Comparison of ENCODE assay signal across 16 cellular contexts in the genomic region with DNA sequence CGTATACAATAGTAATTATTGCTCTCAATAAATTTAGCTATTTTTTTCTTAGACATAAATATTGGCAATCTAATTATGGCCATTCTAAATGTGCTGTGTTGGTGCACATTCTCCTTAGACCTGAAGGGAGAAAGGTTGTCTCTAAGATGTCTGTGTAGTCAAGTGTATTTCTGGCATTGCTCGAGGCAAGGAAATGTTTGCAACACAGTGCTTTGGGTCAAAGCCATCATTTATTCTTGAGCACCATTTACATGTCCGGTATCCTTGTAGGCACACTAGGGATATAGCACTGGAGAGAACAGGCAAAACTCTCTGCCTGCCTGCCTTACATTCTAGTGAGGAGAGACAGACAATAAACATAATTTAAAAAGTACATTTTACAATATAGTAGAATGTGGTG. TPM values are rescaled to one million over a fixed set of nuclear protein-coding genes. Genes with fewer than 3 reads are reported as not detected.
A peak's percentile ranks its signal among the peaks of the same experiment; 100 is the strongest.
DNase-seq lines count a peak whose midpoint lies in the region; ATAC-seq and TF ChIP-seq lines count a peak whose summit lies in the region.
"Had no signal": no experiment of that assay in that cellular context is flagged by ENCODE, and none has a peak within 500 bp of the region (broad histone marks: within the 10 kb centered on the region; RNA-seq: fewer than 3 reads in every experiment).

No MANE protein-coding gene starts in this region.

- DNase-seq in MCF 10A (ENCODE audit: unreplicated experiment) (peak; percentile 76), mammary epithelial cell (no peak), neural progenitor cell (ENCODE audit: low spot score) (no peak), NCI-H774 (lab: John Stamatoyannopoulos, UW) (no peak), amniotic stem cell (lab: John Stamatoyannopoulos, UW) (no peak)
- no peak for DNase-seq in stimulated activated effector memory CD8-positive, alpha-beta T cell treated with anti-CD3 and anti-CD28 coated beads, Interleukin-12 subunit alpha, Interleukin-12 subunit beta, amount 100 ng/mL, for 72 hours (ENCODE audit: low spot score in 2 of 2)
- DNase-seq: Caco-2; CD8-positive, alpha-beta memory T cell; DMS53; GF-D8 had no signal

- in situ Hi-C loops in mammary epithelial cell (cut with MboI; ENCODE audit: low sequenced_read_pairs in 2 of 2) = loop anchor here in 1 of 2 donors (25.0 kb wide), 1 partner anchor 269 kb away; a partner anchor contains a TSS

- peak overlapping the region; percentile 18 for H3K27ac Mint-ChIP-seq in MCF 10A (ENCODE audit: low read depth, unreplicated experiment)
- H3K27ac Mint-ChIP-seq in brain = no peak overlapping the region
- no peak overlapping the region for H3K27ac Mint-ChIP-seq in neural progenitor cell
- H3K27ac Mint-ChIP-seq in stimulated activated effector memory CD8-positive, alpha-beta T cell treated with anti-CD3 and anti-CD28 coated beads, Interleukin-12 subunit alpha, Interleukin-12 subunit beta, amount 100 ng/mL, for 72 hours = no peak overlapping the region
- H3K27ac Mint-ChIP-seq: CD14-positive monocyte; CD8-positive, alpha-beta memory T cell had no signal

- intact Hi-C loops in MCF 10A (cut with micrococcal nuclease) = no loop called here
- intact Hi-C loops in mammary epithelial cell (cut with micrococcal nuclease) = no loop called here

- H3K4me2 ChIP-seq in mammary epithelial cell (ENCODE audit: insufficient read depth, low read depth, low read length) (no peak overlapping the region), neural progenitor cell (no peak overlapping the region)

- peaks cover 26% of the 10 kb centered on the region for H3F3A ChIP-seq in neural progenitor cell (ENCODE audit: low read depth)

- dilution Hi-C loops in mammary epithelial cell (cut with HindIII; ENCODE audit: low sequenced_read_pairs) = no loop called here

- H3K4me3 ChIP-seq in mammary epithelial cell (replicated peaks in 1 of 3; ENCODE audit: insufficient read depth in 1 of 3, low read depth in 2 of 3, low read length in 3 of 3) (no peak overlapping the region), neural progenitor cell (no peak overlapping the region)
- H3K4me3 ChIP-seq: HAP-1 had no signal

- POLR2A ChIA-PET in MCF 10A (lab: Yijun Ruan, JAX) = interaction anchor here (0.7 to 1.3 kb wide), 6 partner anchors 10 to 118 kb away, joined by 3 to 6 read pairs (median 3); no protein-coding TSS in a partner anchor

- no peak for ATAC-seq in GM18909 (IDR thresholded peaks at IDR 0.05; ENCODE audit: poor library complexity, unreplicated experiment)
- no peak for ATAC-seq in stimulated activated effector memory CD8-positive, alpha-beta T cell treated with anti-CD3 and anti-CD28 coated beads, Interleukin-12 subunit alpha, Interleukin-12 subunit beta, amount 100 ng/mL, for 72 hours

- H3K36me3 ChIP-seq in mammary epithelial cell (ENCODE audit: insufficient read depth, low read length) (no peaks in the 10 kb centered on the region), neural progenitor cell (no peaks in the 10 kb centered on the region)
- H3K36me3 ChIP-seq: HAP-1 had no signal

- H3K27me3 Mint-ChIP-seq in MCF 10A (ENCODE audit: insufficient read depth, unreplicated experiment) = no peaks in the 10 kb centered on the region
- peaks cover 18% of the 10 kb centered on the region for H3K27me3 Mint-ChIP-seq in brain
- peaks cover 6% of the 10 kb centered on the region for H3K27me3 Mint-ChIP-seq in neural progenitor cell (ENCODE audit: insufficient read depth, low read depth)
- H3K27me3 Mint-ChIP-seq: CD8-positive, alpha-beta memory T cell had no signal

- H3K4me1 ChIP-seq in mammary epithelial cell (ENCODE audit: insufficient read depth, low read length) (peaks cover 19% of the 10 kb centered on the region), neural progenitor cell (peaks cover 14% of the 10 kb centered on the region)

- no peaks in the 10 kb centered on the region for H3K9me3 ChIP-seq in mammary epithelial cell (replicated peaks; ENCODE audit: insufficient read depth, low read length)
- no peaks in the 10 kb centered on the region for H3K9me3 ChIP-seq in neural progenitor cell (ENCODE audit: low read depth)
- H3K9me3 ChIP-seq: Caco-2, HAP-1 had no signal

- H3K27me3 ChIP-seq in mammary epithelial cell (ENCODE audit: insufficient read depth, low read length) (no peaks in the 10 kb centered on the region), neural progenitor cell (peaks cover 56% of the 10 kb centered on the region)

- H3K79me2 ChIP-seq in mammary epithelial cell (ENCODE audit: insufficient read depth, low read length) = peaks cover 30% of the 10 kb centered on the region
- H3K79me2 ChIP-seq in neural progenitor cell (ENCODE audit: low read depth) = no peaks in the 10 kb centered on the region

- H3K36me3 Mint-ChIP-seq in MCF 10A (ENCODE audit: insufficient read depth, unreplicated experiment) (peaks cover 3% of the 10 kb centered on the region), brain (no peaks in the 10 kb centered on the region), neural progenitor cell (no peaks in the 10 kb centered on the region)
- H3K36me3 Mint-ChIP-seq in stimulated activated effector memory CD8-positive, alpha-beta T cell treated with anti-CD3 and anti-CD28 coated beads, Interleukin-12 subunit alpha, Interleukin-12 subunit beta, amount 100 ng/mL, for 72 hours = no peaks in the 10 kb centered on the region

- H3K27ac ChIP-seq in mammary epithelial cell (ENCODE audit: insufficient read depth, low read depth, low read length) (no peak overlapping the region), neural progenitor cell (no peak overlapping the region)
- H3K27ac ChIP-seq: 22Rv1, HL-60 had no signal

- H3K4me3 Mint-ChIP-seq in MCF 10A (ENCODE audit: unreplicated experiment) (peak overlapping the region; percentile 10), brain (peak overlapping the region in 3 of 5 experiments; percentile 5 to 77 (median 47)), neural progenitor cell (peak overlapping the region; percentile 5)
- H3K4me3 Mint-ChIP-seq in stimulated activated effector memory CD8-positive, alpha-beta T cell treated with anti-CD3 and anti-CD28 coated beads, Interleukin-12 subunit alpha, Interleukin-12 subunit beta, amount 100 ng/mL, for 72 hours = no peak overlapping the region
- H3K4me3 Mint-ChIP-seq: CD14-positive monocyte had no signal

- TF ChIP-seq CTCF in MCF 10A (IDR thresholded peaks at IDR 0.05; ENCODE audit: unreplicated experiment) (no peak), mammary epithelial cell (conservative IDR thresholded peaks at IDR 0.05 in 1 of 2, IDR thresholded peaks at IDR 0.05 in 1 of 2; ENCODE audit: extremely low read depth in 1 of 2, insufficient read depth in 1 of 2, low read depth in 1 of 2, low read length in 2 of 2) (no peak), brain (conservative IDR thresholded peaks at IDR 0.05) (no peak), neural progenitor cell (IDR thresholded peaks at IDR 0.05) (no peak)

- CTCF ChIA-PET in MCF 10A (lab: Yijun Ruan, JAX) = interaction anchor here (0.6 to 1.4 kb wide), 4 partner anchors 9 to 141 kb away, joined by 3 to 4 read pairs (median 3); no protein-coding TSS in a partner anchor
- CTCF ChIA-PET in mammary epithelial cell (lab: Charles Lee; ENCODE audit: low non-redundant PET) = no interaction called here

- BruUV-seq in MCF 10A (replicated peaks; lab: Mats Ljungman, UMichigan) = no TSS peak
- no TSS peak for BruUV-seq in mammary epithelial cell (replicated peaks; lab: Mats Ljungman, UMichigan)

- 64% methylated on average over 3 of the region's 3 CpGs for WGBS in mammary epithelial cell (ENCODE audit: low coverage, missing lambda C conversion rate)

- H4K20me1 ChIP-seq in mammary epithelial cell (ENCODE audit: insufficient read depth, low read length) (no peaks in the 10 kb centered on the region), neural progenitor cell (ENCODE audit: low read depth) (no peaks in the 10 kb centered on the region)

- H3K4me1 Mint-ChIP-seq in MCF 10A (ENCODE audit: insufficient read depth, unreplicated experiment) (peaks cover 21% of the 10 kb centered on the region), brain (peaks cover 10% of the 10 kb centered on the region), neural progenitor cell (peaks cover 36% of the 10 kb centered on the region)
- H3K4me1 Mint-ChIP-seq in stimulated activated effector memory CD8-positive, alpha-beta T cell treated with anti-CD3 and anti-CD28 coated beads, Interleukin-12 subunit alpha, Interleukin-12 subunit beta, amount 100 ng/mL, for 72 hours = peaks cover 16% of the 10 kb centered on the region

- no peak overlapping the region for H2AFZ ChIP-seq in mammary epithelial cell (ENCODE audit: low read depth, low read length)
- no peak overlapping the region for H2AFZ ChIP-seq in neural progenitor cell (replicated peaks)

- H3K9ac ChIP-seq in mammary epithelial cell (ENCODE audit: insufficient read depth, low read length) (no peak overlapping the region), neural progenitor cell (no peak overlapping the region)

- H3K9me3 Mint-ChIP-seq in MCF 10A (ENCODE audit: unreplicated experiment) (no peaks in the 10 kb centered on the region), brain (peaks cover 0 to 2% (median 0%) of the 10 kb centered on the region in 5 experiments), neural progenitor cell (no peaks in the 10 kb centered on the region)
- no peaks in the 10 kb centered on the region for H3K9me3 Mint-ChIP-seq in stimulated activated effector memory CD8-positive, alpha-beta T cell treated with anti-CD3 and anti-CD28 coated beads, Interleukin-12 subunit alpha, Interleukin-12 subunit beta, amount 100 ng/mL, for 72 hours
- H3K9me3 Mint-ChIP-seq: CD8-positive, alpha-beta memory T cell had no signal

RNA-seq across cellular contexts. Expression of a gene that starts 2.6 kb away (rescaled TPM):
- 89.8 and 109 TPM in 2 replicates for total RNA-seq in MCF 10A (2022)
- 100 to 1,000 TPM in 1 of 2 donors, 10 to 100 TPM in 1; 95.5 to 153 TPM for total RNA-seq in mammary epithelial cell
- polyA plus RNA-seq in mammary epithelial cell = 21.1 TPM
- polyA minus RNA-seq in mammary epithelial cell = 55.5 TPM
- 1.2 TPM for polyA plus RNA-seq in brain (ENCODE audit: insufficient read depth, low read depth, low replicate concordance)
- total RNA-seq in neural progenitor cell (ENCODE audit: low replicate concordance) = 12.8 and 15.9 TPM in 2 replicates
